Comparison of ENCODE assay signal across 1 cellular context in genomic region chr6:26199057-26199772, GRCh38.
A peak's percentile ranks its signal among the peaks of the same experiment; 100 is the strongest.
TF ChIP-seq lines count a peak whose summit lies in the region.

No MANE protein-coding gene starts in this region.

TF ChIP-seq in SK-N-SH, 30 proteins besides CTCF, POLR2A, EP300 and RAD21 (continued from another document):
- TF ChIP-seq ZBTB33 (IDR thresholded peaks at IDR 0.05; ENCODE audit: borderline replicate concordance, low read depth) (peak; percentile 91), USF2 (IDR thresholded peaks at IDR 0.05; ENCODE audit: borderline replicate concordance, low read depth, low read length) (no peak; the same call in 1 of the 2 replicates), TAF1 (IDR thresholded peaks at IDR 0.05; ENCODE audit: borderline replicate concordance, low read depth, low read length) (peak; percentile 97), FOXJ3 (CRISPR knock-in tag; IDR thresholded peaks at IDR 0.05) (no peak), JUND (IDR thresholded peaks at IDR 0.05) (no peak), SIN3A (IDR thresholded peaks at IDR 0.05; ENCODE audit: borderline replicate concordance, low read depth, low read length) (peak; percentile 88; the same call in 1 of the 2 replicates), CHD2 (IDR thresholded peaks at IDR 0.05; ENCODE audit: low read length, partially characterized antibody) (peak; percentile 76)
